Comparison of ENCODE assay signal across 25 cellular contexts in genomic region chr3:9647450-9647849, GRCh38. TPM values are rescaled to one million over a fixed set of nuclear protein-coding genes. Genes with fewer than 3 reads are reported as not detected.
DNase-seq lines count a peak whose midpoint lies in the region; ATAC-seq, FAIRE-seq and TF ChIP-seq lines count a peak whose summit lies in the region.
"Had no signal": no experiment of that assay in that cellular context is flagged by ENCODE, and none has a peak within 500 bp of the region (broad histone marks: within the 10 kb centered on the region; RNA-seq: fewer than 3 reads in every experiment).

No MANE protein-coding gene starts in this region.

- no peak overlapping the region for H3K4me3 Mint-ChIP-seq in activated naive CD4-positive, alpha-beta T cell treated with anti-CD3 and anti-CD28 coated beads, Interleukin-2, amount 50 U/mL, for 24 hours
- peak overlapping the region; percentile 53 for H3K4me3 Mint-ChIP-seq in neural progenitor cell
- H3K4me3 Mint-ChIP-seq: B cell had no signal

- no peak for DNase-seq in activated naive CD4-positive, alpha-beta T cell (lab: John Stamatoyannopoulos, UW)
- DNase-seq in K562 (ENCODE audit: extremely low read depth in 1 of 4, low spot score in 3 of 4) (no peak), neural progenitor cell (ENCODE audit: low spot score) (no peak)
- DNase-seq in stimulated activated CD4-positive, alpha-beta T cell treated with anti-CD3 and anti-CD28 coated beads, Interleukin-12 subunit alpha, Interleukin-12 subunit beta, amount 100 ng/mL, for 4 hours = no peak
- DNase-seq: Calu3; CD4-positive, CD25-positive, alpha-beta regulatory T cell; COR-L47; DMS53; DMS79 treated with DMSO at 0.1 percent for 48 hours; GF-D8; GM23248; H7; HCEC 1CT had no signal

- TF ChIP-seq POLR2A in K562 (conservative IDR thresholded peaks at IDR 0.05) = no peak

- no peaks in the 10 kb centered on the region for H3K9me1 ChIP-seq in K562 (ENCODE audit: control insufficient read depth, insufficient read depth, low read length)

- H3K79me2 ChIP-seq in K562 (ENCODE audit: control insufficient read depth, insufficient read depth, low read length) (peaks cover 20% of the 10 kb centered on the region), neural progenitor cell (ENCODE audit: low read depth) (peaks cover 21% of the 10 kb centered on the region)

- no peaks in the 10 kb centered on the region for H3K27me3 Mint-ChIP-seq in activated naive CD4-positive, alpha-beta T cell treated with anti-CD3 and anti-CD28 coated beads, Interleukin-2, amount 50 U/mL, for 24 hours
- H3K27me3 Mint-ChIP-seq in neural progenitor cell (ENCODE audit: insufficient read depth, low read depth) = peaks cover 6% of the 10 kb centered on the region
- H3K27me3 Mint-ChIP-seq: B cell had no signal

- no peaks in the 10 kb centered on the region for H3F3A ChIP-seq in neural progenitor cell (ENCODE audit: low read depth)

- BruUV-seq in K562 (replicated peaks; lab: Mats Ljungman, UMichigan) = no TSS peak

- POLR2A ChIA-PET in K562 (lab: Yijun Ruan, JAX) = interaction anchor here (1.0 to 1.3 kb wide), 4 partner anchors 13 to 614 kb away, joined by 3 read pairs; no protein-coding TSS in a partner anchor

- H3K4me2 ChIP-seq in K562 (ENCODE audit: insufficient read depth, low read length) (peak overlapping the region; percentile 74), neural progenitor cell (no peak overlapping the region)
- H3K4me2 ChIP-seq: BLaER1 had no signal

- peaks cover 9% of the 10 kb centered on the region for H3K36me3 Mint-ChIP-seq in activated naive CD4-positive, alpha-beta T cell treated with anti-CD3 and anti-CD28 coated beads, Interleukin-2, amount 50 U/mL, for 24 hours
- no peaks in the 10 kb centered on the region for H3K36me3 Mint-ChIP-seq in neural progenitor cell

- no peaks in the 10 kb centered on the region; the same call in 1 of the 2 replicates for H4K20me1 ChIP-seq in K562 (replicated peaks; ENCODE audit: control insufficient read depth, insufficient read depth, low read length)
- H4K20me1 ChIP-seq in neural progenitor cell (ENCODE audit: low read depth) = peaks cover 10% of the 10 kb centered on the region

- H3K27ac Mint-ChIP-seq in activated naive CD4-positive, alpha-beta T cell treated with anti-CD3 and anti-CD28 coated beads, Interleukin-2, amount 50 U/mL, for 24 hours = peak overlapping the region; percentile 23
- H3K27ac Mint-ChIP-seq in neural progenitor cell = no peak overlapping the region
- H3K27ac Mint-ChIP-seq: B cell; CD4-positive, CD25-positive, alpha-beta regulatory T cell had no signal

- 71% methylated on average over 6 of the region's 6 CpGs for whole genome bisulfite sequencing in K562 (ENCODE audit: insufficient coverage, low coverage, missing lambda C conversion rate)

- TF ChIP-seq RAD21 in K562 (CRISPR knock-in tag; conservative IDR thresholded peaks at IDR 0.05 in 1 of 2, IDR thresholded peaks at IDR 0.05 in 1 of 2) = no peak

- H3K27me3 ChIP-seq in K562 (ENCODE audit: control insufficient read depth in 2 of 2, insufficient read depth in 2 of 2, low read length in 2 of 2) (no peaks in the 10 kb centered on the region), neural progenitor cell (no peaks in the 10 kb centered on the region)
- H3K27me3 ChIP-seq: BLaER1 had no signal

- H3K4me3 ChIP-seq in K562 (peak overlapping the region; percentile 37; the same call in 1 of the 2 replicates), neural progenitor cell (no peak overlapping the region)
- H3K4me3 ChIP-seq: BLaER1, GM23248 had no signal

- peak overlapping the region; percentile 91 for H3K27ac ChIP-seq in K562 (ENCODE audit: extremely low read depth, low read depth, low read length)
- H3K27ac ChIP-seq in neural progenitor cell = no peak overlapping the region
- H3K27ac ChIP-seq: 22Rv1, BLaER1, C4-2B, GM23248 had no signal

- H3K4me1 Mint-ChIP-seq in activated naive CD4-positive, alpha-beta T cell treated with anti-CD3 and anti-CD28 coated beads, Interleukin-2, amount 50 U/mL, for 24 hours = peaks cover 29% of the 10 kb centered on the region
- H3K4me1 Mint-ChIP-seq in neural progenitor cell = peaks cover 12% of the 10 kb centered on the region

- TF ChIP-seq EP300 in K562 (IDR thresholded peaks at IDR 0.05; ENCODE audit: low read length) = no peak

- H3K4me1 ChIP-seq in K562 (replicated peaks in 1 of 2; ENCODE audit: control insufficient read depth in 2 of 2, insufficient read depth in 2 of 2, low read length in 2 of 2) (peaks cover 24 to 28% of the 10 kb centered on the region in 2 experiments), neural progenitor cell (no peaks in the 10 kb centered on the region)

- in situ Hi-C loops in K562 (cut with MboI) = no loop called here

- ATAC-seq in K562 = no peak
- ATAC-seq in GM21381 (IDR thresholded peaks at IDR 0.05; ENCODE audit: unreplicated experiment) = no peak

- no peaks in the 10 kb centered on the region for H3K9me3 ChIP-seq in K562 (replicated peaks; ENCODE audit: control insufficient read depth, insufficient read depth, low read depth, low read length)
- H3K9me3 ChIP-seq in neural progenitor cell (ENCODE audit: low read depth) = no peaks in the 10 kb centered on the region
- H3K9me3 ChIP-seq: BLaER1 had no signal

- no peak for TF ChIP-seq CTCF in K562 (IDR thresholded peaks at IDR 0.05 in 2 of 3, conservative IDR thresholded peaks at IDR 0.05 in 1 of 3; ENCODE audit: insufficient read depth in 2 of 3, low read depth in 1 of 3, low read length in 3 of 3)
- no peak for TF ChIP-seq CTCF in neural progenitor cell (IDR thresholded peaks at IDR 0.05)

- H3K9me3 Mint-ChIP-seq in activated naive CD4-positive, alpha-beta T cell treated with anti-CD3 and anti-CD28 coated beads, Interleukin-2, amount 50 U/mL, for 24 hours = no peaks in the 10 kb centered on the region
- H3K9me3 Mint-ChIP-seq in neural progenitor cell = no peaks in the 10 kb centered on the region

- no peak for FAIRE-seq in K562 (lab: Jason Lieb, UNC)
- FAIRE-seq: A204.1, GM12891, GM18507, H1 had no signal

- H3K9ac ChIP-seq in K562 (ENCODE audit: insufficient read depth in 1 of 2, low read depth in 2 of 2, low read length in 2 of 2) (peak overlapping the region in 1 of 2 experiments; percentile 76; a peak in 3 of 4 replicates), neural progenitor cell (no peak overlapping the region)
- H3K9ac ChIP-seq: BLaER1, GM23248 had no signal

- H2AFZ ChIP-seq in K562 (ENCODE audit: low read depth, low read length) (no peak overlapping the region), neural progenitor cell (replicated peaks) (no peak overlapping the region)
- H2AFZ ChIP-seq: GM23248 had no signal

- intact Hi-C loops in K562 (cut with micrococcal nuclease) = loop anchor here (5.0 kb wide), 4 partner anchors 55 to 295 kb away; partner anchors contain the start of gene SETD5

- peaks cover 14% of the 10 kb centered on the region; the same call in 1 of the 3 replicates for H3K36me3 ChIP-seq in K562 (ENCODE audit: control insufficient read depth, insufficient read depth, low read length)
- no peaks in the 10 kb centered on the region for H3K36me3 ChIP-seq in neural progenitor cell

- CTCF ChIA-PET in K562 (lab: Yijun Ruan, JAX; ENCODE audit: low intra/inter-chr PET ratio) = no interaction called here

TF ChIP-seq in K562, 482 proteins besides CTCF, POLR2A, EP300 and RAD21 (continues in another document):
- no peak for TF ChIP-seq PHF8 (IDR thresholded peaks at IDR 0.05; ENCODE audit: borderline replicate concordance, low read length)

RNA-seq across cellular contexts. Expression of gene MTMR14, which starts 1.9 kb away (rescaled TPM):
- 172 and 205 TPM in 2 replicates for total RNA-seq in K562 (2011; cell fraction: chromatin; rRNA removed; ENCODE audit: low replicate concordance)
- total RNA-seq in K562 (2011; cell fraction: nucleolus; rRNA removed) = 108 and 109 TPM in 2 replicates
- total RNA-seq in K562 (2011; cell fraction: nucleoplasm; rRNA removed) = 116 and 119 TPM in 2 replicates
- total RNA-seq in K562 (2014; rRNA removed) = 32.4 and 35.3 TPM in 2 replicates
- 28.5 and 30.4 TPM in 2 replicates for total RNA-seq in K562 (2014; rRNA removed; fragmentation: Illumina TruSeq; extraction: Trizol)
- 32.0 and 33.3 TPM in 2 replicates for total RNA-seq in K562 (2015; rRNA removed; fragmentation: Illumina TruSeq; extraction: Trizol)
- 40.6 and 44.9 TPM in 2 replicates for total RNA-seq in K562 (2021)
- polyA plus RNA-seq in K562 (2011; rRNA removed) = 47.8 and 50.6 TPM in 2 replicates
- 48.0 and 51.9 TPM in 2 replicates for polyA plus RNA-seq in K562 (2011; cell fraction: cytosol; rRNA removed)
- 85.4 and 122 TPM in 2 replicates for polyA plus RNA-seq in K562 (2011; cell fraction: nucleus; rRNA removed)
- 45.5 and 57.8 TPM in 2 replicates for polyA plus RNA-seq in K562 (2012)
- polyA plus RNA-seq in K562 (2014; fragmentation: Illumina TruSeq; extraction: Trizol) = 40.3 and 44.4 TPM in 2 replicates
- 1 to 10 TPM; 8.2 to 9.9 TPM for polyA plus RNA-seq in K562 (2014; fragmentation: Nextera tagmentation; extraction: Ambion mirVana)
- 37.6 and 37.8 TPM in 2 replicates for polyA plus RNA-seq in K562 (2014; rRNA removed)
- polyA minus RNA-seq in K562 (2011; rRNA and poly(A)+ RNA removed) = 51.9 and 65.7 TPM in 2 replicates
- 27.6 and 28.7 TPM in 2 replicates for polyA minus RNA-seq in K562 (2011; cell fraction: cytosol; rRNA and poly(A)+ RNA removed)
- polyA minus RNA-seq in K562 (2011; cell fraction: nucleus; rRNA and poly(A)+ RNA removed) = 28.7 and 48.8 TPM in 2 replicates
- total RNA-seq in neural progenitor cell (ENCODE audit: low replicate concordance) = 22.6 and 41.8 TPM in 2 replicates

RNA-seq across cellular contexts. Expression of gene CPNE9, which starts 56.2 kb away (rescaled TPM):
- not detected in 2 replicates for total RNA-seq in K562 (2011; cell fraction: chromatin; rRNA removed; ENCODE audit: low replicate concordance)
- total RNA-seq in K562 (2011; cell fraction: nucleolus; rRNA removed) = not detected in 2 replicates
- total RNA-seq in K562 (2011; cell fraction: nucleoplasm; rRNA removed) = 0.46 TPM in 1 of 2 replicates, not detected in the other
- total RNA-seq in K562 (2014; rRNA removed) (0.49 TPM in 1 of 2 replicates, not detected in the other), K562 (2014; rRNA removed; fragmentation: Illumina TruSeq; extraction: Trizol) (0.22 TPM in 1 of 2 replicates, not detected in the other), K562 (2015; rRNA removed; fragmentation: Illumina TruSeq; extraction: Trizol) (0.33 TPM in 1 of 2 replicates, not detected in the other), K562 (2021) (not detected in 2 replicates), neural progenitor cell (ENCODE audit: low replicate concordance) (0.43 TPM in 1 of 2 replicates, not detected in the other)
- polyA plus RNA-seq in K562 (2011; rRNA removed) (0.19 and 0.33 TPM in 2 replicates), K562 (2014; fragmentation: Illumina TruSeq; extraction: Trizol) (0.51 TPM in 1 of 2 replicates, not detected in the other), K562 (2014; fragmentation: Nextera tagmentation; extraction: Ambion mirVana) (under 1 TPM; 0.25 to 0.56 TPM), K562 (2014; rRNA removed) (0.24 and 0.34 TPM in 2 replicates)
- polyA plus RNA-seq in K562 (2011; cell fraction: cytosol; rRNA removed) = 0.03 and 0.34 TPM in 2 replicates
- polyA plus RNA-seq in K562 (2011; cell fraction: nucleus; rRNA removed) = 0.33 and 0.48 TPM in 2 replicates
- 0.36 and 0.91 TPM in 2 replicates for polyA plus RNA-seq in K562 (2012)
- polyA minus RNA-seq in K562 (2011; rRNA and poly(A)+ RNA removed) = not detected in 2 replicates
- not detected in 2 replicates for polyA minus RNA-seq in K562 (2011; cell fraction: cytosol; rRNA and poly(A)+ RNA removed)
- not detected in 2 replicates for polyA minus RNA-seq in K562 (2011; cell fraction: nucleus; rRNA and poly(A)+ RNA removed)
- total RNA-seq: Calu3; CD4-positive, CD25-positive, alpha-beta regulatory T cell; Daoy; GM23248 had no signal
- polyA plus RNA-seq: AG04450; CD4-positive, CD25-positive, alpha-beta regulatory T cell; GM23248 had no signal
